9 cellular contexts compared by ENCODE assay signal in genomic region chr12:54991161-54991991, GRCh38. TPM values are rescaled to one million over a fixed set of nuclear protein-coding genes. Genes with fewer than 3 reads are reported as not detected.
DNase-seq lines count a peak whose midpoint lies in the region; ATAC-seq and TF ChIP-seq lines count a peak whose summit lies in the region.
"Had no signal": no experiment of that assay in that cellular context is flagged by ENCODE, and none has a peak within 500 bp of the region (broad histone marks: within the 10 kb centered on the region; RNA-seq: fewer than 3 reads in every experiment).

No MANE protein-coding gene starts in this region.

- no peaks in the 10 kb centered on the region for H3K4me1 Mint-ChIP-seq in Caco-2 (ENCODE audit: low read depth, unreplicated experiment)

- no peak for TF ChIP-seq POLR2A in erythroblast (IDR thresholded peaks at IDR 0.05; ENCODE audit: low read length)

- peaks cover 17% of the 10 kb centered on the region for H3K27me3 Mint-ChIP-seq in Caco-2 (ENCODE audit: insufficient read depth, unreplicated experiment)

- H3K36me3 Mint-ChIP-seq in Caco-2 (ENCODE audit: insufficient read depth, unreplicated experiment) = no peaks in the 10 kb centered on the region

- peak overlapping the region; percentile 67 for H3K9ac ChIP-seq in OCI-LY3 (ENCODE audit: low read length)

- H3K36me3 ChIP-seq in OCI-LY3 (replicated peaks; ENCODE audit: low read depth, low read length) = no peaks in the 10 kb centered on the region
- H3K36me3 ChIP-seq in Caco-2 (ENCODE audit: control insufficient read depth, insufficient read depth, low read length) = no peaks in the 10 kb centered on the region

- no peaks in the 10 kb centered on the region for H3K9me3 ChIP-seq in OCI-LY3 (ENCODE audit: insufficient read depth, low read length)
- H3K9me3 ChIP-seq in right cardiac atrium (ENCODE audit: control insufficient read depth, low read length) = no peaks in the 10 kb centered on the region
- no peaks in the 10 kb centered on the region for H3K9me3 ChIP-seq in Caco-2

- H3K27ac ChIP-seq in OCI-LY3 (ENCODE audit: low read length) = peak overlapping the region; percentile 95
- H3K27ac ChIP-seq in right cardiac atrium (ENCODE audit: low read length) = no peak overlapping the region

- H3K27me3 ChIP-seq in OCI-LY3 (ENCODE audit: low read depth, low read length) (no peaks in the 10 kb centered on the region), right cardiac atrium (ENCODE audit: control insufficient read depth, insufficient read depth) (peaks cover 2% of the 10 kb centered on the region), Caco-2 (replicated peaks; ENCODE audit: control insufficient read depth, insufficient read depth, low read length) (no peaks in the 10 kb centered on the region; the same call in 1 of the 2 replicates)

- H3K4me1 ChIP-seq in OCI-LY3 (ENCODE audit: low read length) (peaks cover 48% of the 10 kb centered on the region), right cardiac atrium (ENCODE audit: control insufficient read depth, insufficient read depth, low read length) (no peaks in the 10 kb centered on the region), Caco-2 (no peaks in the 10 kb centered on the region)

- 88% methylated on average over 9 of the region's 9 CpGs for WGBS in right cardiac atrium

- intact Hi-C loops in right cardiac atrium (cut with DNase I) (loop anchor here in 3 of 4 donors (5.0 to 10.0 kb wide), 2 partner anchors 81 to 153 kb away; no protein-coding TSS in a partner anchor), Caco-2 (cut with micrococcal nuclease; ENCODE audit: unreplicated experiment) (no loop called here)

- ATAC-seq in GM18858 (IDR thresholded peaks at IDR 0.05; ENCODE audit: unreplicated experiment) = peak; percentile 60
- peak; percentile 81 for ATAC-seq in HG02759 (IDR thresholded peaks at IDR 0.05; ENCODE audit: unreplicated experiment)
- ATAC-seq in right cardiac atrium = no peak

- POLR2A ChIA-PET in Caco-2 (lab: Charles Lee) = no interaction called here

- H3K27ac Mint-ChIP-seq in Caco-2 (ENCODE audit: unreplicated experiment) = no peak overlapping the region

- peak overlapping the region; percentile 87 for H3K4me2 ChIP-seq in OCI-LY3 (ENCODE audit: low read length)

- H4K20me1 ChIP-seq in OCI-LY3 (ENCODE audit: insufficient read depth, low read length) = no peaks in the 10 kb centered on the region

- BruUV-seq in Caco-2 (replicated peaks; lab: Mats Ljungman, UMichigan) = no TSS peak

- CTCF ChIA-PET in Caco-2 (lab: Charles Lee) = interaction anchor here (2.6 kb wide), 1 partner anchor 81 kb away, joined by 25 read pairs; no protein-coding TSS in a partner anchor

- H3K79me2 ChIP-seq in OCI-LY3 (ENCODE audit: low read length) = no peaks in the 10 kb centered on the region

- H3K4me3 Mint-ChIP-seq in Caco-2 (ENCODE audit: unreplicated experiment) = no peak overlapping the region

- no peaks in the 10 kb centered on the region for H3K9me3 Mint-ChIP-seq in Caco-2 (ENCODE audit: unreplicated experiment)

- H3K4me3 ChIP-seq in OCI-LY3 (ENCODE audit: low read length) (peak overlapping the region; percentile 56), right cardiac atrium (ENCODE audit: low read length) (no peak overlapping the region), Caco-2 (ENCODE audit: low read depth, low read length) (no peak overlapping the region)

- peak overlapping the region; percentile 63; the same call in 1 of the 2 replicates for H2AFZ ChIP-seq in OCI-LY3 (ENCODE audit: low read depth, low read length)

- DNase-seq in erythroblast (lab: John Stamatoyannopoulos, UW) (peak; percentile 34 to 52), right cardiac atrium (no peak), Caco-2 (no peak), NCI-H2107 treated with DMSO at 0.1 percent for 48 hours (lab: John Stamatoyannopoulos, UW; ENCODE audit: unreplicated experiment) (no peak), NCI-H2171 treated with DMSO at 0.1 percent for 48 hours (lab: John Stamatoyannopoulos, UW) (no peak)

- no peak for TF ChIP-seq CTCF in OCI-LY3 (IDR thresholded peaks at IDR 0.05; ENCODE audit: low read depth, low read length)
- no peak for TF ChIP-seq CTCF in Caco-2 (IDR thresholded peaks at IDR 0.05; ENCODE audit: insufficient read depth in 1 of 2, low read depth in 1 of 2, low read length in 1 of 2, severe bottlenecking in 1 of 2, unreplicated experiment in 1 of 2)

RNA-seq across cellular contexts. Expression of gene TESPA1, which starts 6.8 kb away (rescaled TPM):
- 1 to 10 TPM in 1 of 4 donors, under 1 TPM in 3; 0.59 to 1.1 (median 0.83) TPM for total RNA-seq in right cardiac atrium
- 0.14 TPM for polyA plus RNA-seq in right cardiac atrium
- total RNA-seq in Caco-2 (2022) = not detected in 2 replicates
- total RNA-seq: NCI-H460 had no signal

RNA-seq across cellular contexts. Expression of gene NEUROD4, which starts 28.4 kb away (rescaled TPM):
- not detected for total RNA-seq in right cardiac atrium
- polyA plus RNA-seq in right cardiac atrium = not detected
- not detected in 2 replicates for total RNA-seq in Caco-2 (2022)
- total RNA-seq: NCI-H460 had no signal

Comparison
In these comparisons a context has a peak if more than half of its experiments do, and no peak if none do; other contexts are left out.
1. ATAC-seq: peak in GM18858 (single experiment) and HG02759 (single experiment); none in right cardiac atrium (0 of 2).
2. DNase-seq: peak in erythroblast (2 of 2); none in right cardiac atrium (0 of 3), Caco-2 (0 of 2), NCI-H2107 treated with DMSO at 0.1 percent for 48 hours (single experiment) and NCI-H2171 treated with DMSO at 0.1 percent for 48 hours (single experiment).